1 cellular context compared by ENCODE assay signal in the genomic region with DNA sequence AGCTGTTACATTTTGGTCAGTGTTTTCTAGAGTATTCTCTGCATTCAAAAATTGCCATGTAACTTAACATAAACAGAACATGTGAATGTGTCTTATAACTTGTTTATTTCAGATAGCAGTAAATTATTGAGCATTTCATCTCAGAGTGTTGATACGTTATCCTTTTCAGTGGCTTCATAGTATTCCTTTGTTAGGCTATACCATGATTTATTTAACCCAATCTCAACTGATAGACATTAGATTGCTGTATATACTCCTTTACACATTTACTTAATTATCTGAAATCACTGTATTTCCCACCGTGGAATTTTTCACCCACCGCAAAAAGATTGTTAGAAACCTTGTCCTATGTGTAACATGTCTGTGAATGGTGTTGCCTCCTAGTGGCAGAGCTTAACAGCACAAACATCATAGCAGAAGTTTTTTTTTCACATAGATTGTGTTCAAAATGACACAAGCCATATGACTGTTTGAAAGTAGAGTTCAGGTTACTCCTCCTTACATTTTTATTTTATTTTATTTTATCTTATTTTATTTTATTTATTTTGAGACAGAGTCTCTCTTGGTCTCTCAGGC.
TF ChIP-seq lines count a peak whose summit lies in the region.

No MANE protein-coding gene starts in this region.

TF ChIP-seq in H1, 55 proteins besides CTCF, POLR2A, EP300 and RAD21:
- TF ChIP-seq ASH2L (IDR thresholded peaks at IDR 0.05; ENCODE audit: low read length), result no peak
- TF ChIP-seq CHD1 (IDR thresholded peaks at IDR 0.05; ENCODE audit: low read depth, low read length), result no peak
- no peak for TF ChIP-seq ATF3 (IDR thresholded peaks at IDR 0.05; ENCODE audit: insufficient read depth, low read depth, low read length)
